Comparison of ENCODE assay signal across 8 cellular contexts in genomic region chr19:57499680-57500395, GRCh38. TPM values are rescaled to one million over a fixed set of nuclear protein-coding genes. Genes with fewer than 3 reads are reported as not detected.
DNase-seq lines count a peak whose midpoint lies in the region; ATAC-seq and TF ChIP-seq lines count a peak whose summit lies in the region.
"Not testable (repeated sequence)": the region's sequence is repeated elsewhere in the genome, so short reads cannot be mapped to it uniquely, and the experiment has no call there.

Gene ZNF773, plus strand, starts transcription at chr19:57499938. Its CDS starts 143 bp downstream, at chr19:57500081.

- H3K4me3 ChIP-seq in HFF-Myc (replicated peaks; ENCODE audit: low read depth, low read length) (peak within 1 kb of the TSS; percentile 60), suprapubic skin (peak within 1 kb of the TSS; percentile 77)

- TF ChIP-seq POLR2A in suprapubic skin (IDR thresholded peaks at IDR 0.05), result peak in 1 of 2 donors; percentile 61

- H3K27me3 ChIP-seq in suprapubic skin, result not testable (repeated sequence)

- not testable (repeated sequence) for H3K27me3 Mint-ChIP-seq in activated naive CD4-positive, alpha-beta T cell treated with anti-CD3 and anti-CD28 coated beads, Interleukin-2, amount 10 ng/mL, durations not matched to agents 7 days and 5 days

- H3K4me1 ChIP-seq in suprapubic skin, result not testable (repeated sequence)

- TF ChIP-seq EP300 in suprapubic skin (IDR thresholded peaks at IDR 0.05), result not testable (repeated sequence)

- peak within 1 kb of the TSS; percentile 92 for H3K27ac ChIP-seq in suprapubic skin

- DNase-seq in GM04503 (ENCODE audit: low read depth), result peak; percentile 68
- peak; percentile 89 for DNase-seq in HFF-Myc (ENCODE audit: extremely low read depth, low read depth)
- peak; percentile 97 for DNase-seq in NAMALWA (ENCODE audit: low spot score)
- DNase-seq in SK-N-DZ (ENCODE audit: low spot score), result peak; percentile 89
- DNase-seq in activated naive CD4-positive, alpha-beta T cell treated with anti-CD3 and anti-CD28 coated beads, Interleukin-2, amount 10 ng/mL, durations not matched to agents 7 days and 5 days, result peak; percentile 99
- DNase-seq in glomerular visceral epithelial cell (ENCODE audit: extremely low spot score), result peak; percentile 95
- peak; percentile 81 for DNase-seq in omental fat pad (ENCODE audit: low spot score)
- DNase-seq in suprapubic skin (ENCODE audit: low spot score in 2 of 2), result peak; percentile 97

- peak; percentile 96 for ATAC-seq in omental fat pad (ENCODE audit: low FRiP score)

- peaks cover 11% of the 10 kb centered on the region for H3K36me3 ChIP-seq in suprapubic skin

- peaks cover 51% of the 10 kb centered on the region for H3K36me3 Mint-ChIP-seq in activated naive CD4-positive, alpha-beta T cell treated with anti-CD3 and anti-CD28 coated beads, Interleukin-2, amount 10 ng/mL, durations not matched to agents 7 days and 5 days

- CTCF ChIA-PET in activated naive CD4-positive, alpha-beta T cell treated with anti-CD3 and anti-CD28 coated beads, Interleukin-2, amount 10 ng/mL, durations not matched to agents 7 days and 5 days (lab: Charles Lee), result not testable (repeated sequence)

- peak within 1 kb of the TSS; percentile 83 for H3K27ac Mint-ChIP-seq in activated naive CD4-positive, alpha-beta T cell treated with anti-CD3 and anti-CD28 coated beads, Interleukin-2, amount 10 ng/mL, durations not matched to agents 7 days and 5 days

- H3K9me3 ChIP-seq in suprapubic skin, result not testable (repeated sequence)

- H3K4me3 Mint-ChIP-seq in activated naive CD4-positive, alpha-beta T cell treated with anti-CD3 and anti-CD28 coated beads, Interleukin-2, amount 10 ng/mL, durations not matched to agents 7 days and 5 days, result peak within 1 kb of the TSS; percentile 74

- H3K9me3 Mint-ChIP-seq in activated naive CD4-positive, alpha-beta T cell treated with anti-CD3 and anti-CD28 coated beads, Interleukin-2, amount 10 ng/mL, durations not matched to agents 7 days and 5 days, result peaks cover 56% of the 10 kb centered on the region

- not testable (repeated sequence) for TF ChIP-seq CTCF in HFF-Myc (IDR thresholded peaks at IDR 0.05; ENCODE audit: low read depth, low read length, missing control alignments); omental fat pad (IDR thresholded peaks at IDR 0.05); suprapubic skin (IDR thresholded peaks at IDR 0.05)

- peaks cover 19% of the 10 kb centered on the region for H3K4me1 Mint-ChIP-seq in activated naive CD4-positive, alpha-beta T cell treated with anti-CD3 and anti-CD28 coated beads, Interleukin-2, amount 10 ng/mL, durations not matched to agents 7 days and 5 days

- 3% methylated on average over 47 of the region's 69 CpGs for WGBS in suprapubic skin

RNA-seq across cellular contexts. Expression of gene ZNF773, which starts in this region (rescaled TPM):
- polyA plus RNA-seq in SK-N-DZ (2014; cell fraction: cytosol; rRNA removed), result 3.0 and 7.6 TPM in 2 replicates
- 3.5 and 4.0 TPM in 2 replicates for polyA plus RNA-seq in SK-N-DZ (2014; cell fraction: nucleus; rRNA removed)
- total RNA-seq in omental fat pad (10 to 100 TPM in 2 of 4 donors, 1 to 10 TPM in 2; 5.7 to 15.5 (median 9.6) TPM), suprapubic skin (10 to 100 TPM; 10.5 to 24.1 (median 16.2) TPM)

Comparison
In these comparisons a context has a peak if more than half of its experiments do, and no peak if none do; other contexts are left out.
1. Peak in every context shown above with its lines: DNase-seq, ATAC-seq, H3K4me3 ChIP-seq and H3K27ac ChIP-seq.